ENCODE assay signal across 9 cellular contexts in the genomic region with DNA sequence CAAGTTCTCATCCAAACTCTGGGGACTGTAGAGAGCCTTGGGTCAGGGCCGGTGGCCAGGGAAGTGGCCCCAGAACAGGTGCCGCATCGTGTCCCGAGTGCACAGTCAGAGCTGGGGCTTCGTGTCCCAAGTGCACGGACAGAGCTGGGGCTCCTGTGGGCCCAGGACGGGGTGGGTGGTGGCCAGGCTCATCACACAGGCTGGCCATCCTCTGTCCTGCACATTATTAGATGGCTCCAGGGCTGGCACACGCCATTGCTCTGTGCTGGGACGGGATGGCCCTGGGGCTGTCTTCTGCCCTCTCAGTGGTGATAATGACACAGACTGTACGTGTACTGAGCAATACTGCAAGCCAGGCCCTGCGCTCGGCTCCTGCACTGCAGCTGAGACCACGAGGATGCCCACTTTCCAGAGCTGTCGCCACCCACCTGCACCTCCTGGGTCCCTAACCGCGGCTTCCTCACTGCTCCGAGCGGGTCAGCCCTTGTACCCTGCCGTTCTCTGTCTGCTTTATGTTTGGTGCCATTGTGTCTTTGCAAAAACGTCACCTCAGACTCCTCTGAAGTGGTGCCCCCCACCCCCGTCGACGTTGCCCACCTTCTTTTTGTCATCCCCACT. TPM values are rescaled to one million over a fixed set of nuclear protein-coding genes. Genes with fewer than 3 reads are reported as not detected.
DNase-seq lines count a peak whose midpoint lies in the region; ATAC-seq and TF ChIP-seq lines count a peak whose summit lies in the region.
"Had no signal": no experiment of that assay in that cellular context is flagged by ENCODE, and none has a peak within 500 bp of the region (broad histone marks: within the 10 kb centered on the region; RNA-seq: fewer than 3 reads in every experiment).

No MANE protein-coding gene starts in this region.

- no peaks in the 10 kb centered on the region for H3K9me3 ChIP-seq in SU-DHL-6 (ENCODE audit: insufficient read depth, low read length)

- H3K4me3 ChIP-seq in GM12864 (ENCODE audit: low read depth, low read length) (peak overlapping the region; percentile 78), SU-DHL-6 (ENCODE audit: insufficient read depth, low read length, poor library complexity, severe bottlenecking) (no peak overlapping the region), fibroblast of the aortic adventitia (ENCODE audit: low read depth, low read length) (peak overlapping the region; percentile 76), skeletal muscle cell (ENCODE audit: low read depth, low read length) (peak overlapping the region; percentile 72)

- ATAC-seq in GM18520 (IDR thresholded peaks at IDR 0.05; ENCODE audit: unreplicated experiment) (no peak), HG02885 (IDR thresholded peaks at IDR 0.05; ENCODE audit: poor library complexity, unreplicated experiment) (no peak)
- ATAC-seq: left colon had no signal

- peak overlapping the region; percentile 6; the same call in 1 of the 2 replicates for H3K9ac ChIP-seq in SU-DHL-6 (ENCODE audit: low read length)

- no peak for DNase-seq in GM12864 (ENCODE audit: low read depth)
- no peak for DNase-seq in fibroblast of the aortic adventitia (ENCODE audit: low read depth)
- DNase-seq in skeletal muscle cell (ENCODE audit: low read depth) = no peak
- no peak for DNase-seq in mucosa of gallbladder (ENCODE audit: low spot score)
- no peak for DNase-seq in stimulated activated CD4-positive, alpha-beta T cell treated with anti-CD3 and anti-CD28 coated beads, Interleukin-4, amount 100 ng/mL, for 24 hours
- DNase-seq: left colon had no signal

- H3K4me2 ChIP-seq in SU-DHL-6 (ENCODE audit: low read depth, low read length, poor library complexity, severe bottlenecking) = peak overlapping the region; percentile 53

- H2AFZ ChIP-seq in SU-DHL-6 (ENCODE audit: low read depth, low read length, severe bottlenecking) = no peak overlapping the region

- no peak overlapping the region for H3K27ac ChIP-seq in SU-DHL-6 (ENCODE audit: low read depth, low read length)

- no peaks in the 10 kb centered on the region for H3K36me3 ChIP-seq in SU-DHL-6 (ENCODE audit: low read length)

- peaks cover 10% of the 10 kb centered on the region; the same call in 1 of the 2 replicates for H4K20me1 ChIP-seq in SU-DHL-6 (ENCODE audit: low read depth, low read length)

- no peaks in the 10 kb centered on the region for H3K9me2 ChIP-seq in SU-DHL-6 (replicated peaks; ENCODE audit: insufficient read depth, low read length)

- H3K79me2 ChIP-seq in SU-DHL-6 (ENCODE audit: insufficient read depth, low read length) = no peaks in the 10 kb centered on the region

- H3K27me3 ChIP-seq in SU-DHL-6 (ENCODE audit: low read length) = no peaks in the 10 kb centered on the region

- H3F3A ChIP-seq in SU-DHL-6 (ENCODE audit: insufficient read depth) = no peaks in the 10 kb centered on the region

- TF ChIP-seq CTCF in GM12864 (IDR thresholded peaks at IDR 0.05; ENCODE audit: low read depth, low read length, missing control alignments) (no peak), SU-DHL-6 (IDR thresholded peaks at IDR 0.05; ENCODE audit: insufficient read depth, low read length, poor library complexity, severe bottlenecking) (no peak), fibroblast of the aortic adventitia (IDR thresholded peaks at IDR 0.05; ENCODE audit: insufficient read depth, low read length) (no peak)

RNA-seq across cellular contexts. Expression of a gene that starts 1.9 kb away (rescaled TPM):
- total RNA-seq in fibroblast of the aortic adventitia (ENCODE audit: low replicate concordance) (5.2 and 10.3 TPM in 2 replicates), mucosa of gallbladder (67.1 TPM)
